ENCODE assay signal across 8 cellular contexts in the genomic region with DNA sequence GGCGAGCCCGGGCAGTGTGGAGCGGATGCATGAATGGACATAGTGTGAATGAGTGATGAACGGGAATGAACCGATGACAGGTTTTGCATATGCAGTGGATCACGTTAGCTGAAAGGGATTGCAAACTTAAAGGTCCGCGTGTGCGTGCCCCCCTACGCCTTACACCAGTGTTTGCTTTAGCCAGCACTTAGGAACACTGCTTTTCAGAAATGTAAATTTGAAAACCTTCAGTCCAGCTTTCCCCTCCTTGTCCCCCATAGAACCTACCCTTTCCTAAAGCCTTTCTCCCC. TPM values are rescaled to one million over a fixed set of nuclear protein-coding genes. Genes with fewer than 3 reads are reported as not detected.
DNase-seq lines count a peak whose midpoint lies in the region; ATAC-seq and TF ChIP-seq lines count a peak whose summit lies in the region.

No MANE protein-coding gene starts in this region.

- TF ChIP-seq POLR2A in adrenal gland (IDR thresholded peaks at IDR 0.05): no peak
- no peak for TF ChIP-seq POLR2A in right lobe of liver (IDR thresholded peaks at IDR 0.05)

- H3K4me1 ChIP-seq in adrenal gland (replicated peaks in 1 of 2): peaks cover 15 to 21% of the 10 kb centered on the region in 2 donors
- H3K4me1 ChIP-seq in right lobe of liver: peaks cover 0 to 64% (median 7%) of the 10 kb centered on the region in 4 donors
- no peaks in the 10 kb centered on the region for H3K4me1 ChIP-seq in urinary bladder (ENCODE audit: insufficient read depth)

- intact Hi-C loops in adrenal gland (cut with DNase I): no loop called here
- intact Hi-C loops in right lobe of liver (cut with DNase I): no loop called here

- H3K27me3 ChIP-seq in adrenal gland: no peaks in the 10 kb centered on the region
- no peaks in the 10 kb centered on the region for H3K27me3 ChIP-seq in right lobe of liver

- H3K9me3 ChIP-seq in adrenal gland (replicated peaks in 1 of 3) (no peaks in the 10 kb centered on the region), right lobe of liver (no peaks in the 10 kb centered on the region)

- H3K4me3 ChIP-seq in adrenal gland (peak overlapping the region in 3 of 4 donors; percentile 29 to 62 (median 56)), right lobe of liver (peak overlapping the region; percentile 61 to 89 (median 76)), urinary bladder (ENCODE audit: low read depth, low read length) (peak overlapping the region; percentile 57)

- TF ChIP-seq CTCF in adrenal gland (IDR thresholded peaks at IDR 0.05): no peak
- TF ChIP-seq CTCF in right lobe of liver (IDR thresholded peaks at IDR 0.05): no peak

- H3K27ac ChIP-seq in adrenal gland (peak overlapping the region; percentile 56 to 87 (median 72)), right lobe of liver (peak overlapping the region in 2 of 3 donors; percentile 50 to 86), urinary bladder (ENCODE audit: low read depth) (no peak overlapping the region)

- WGBS in adrenal gland, 4 donors: 0 to 2% (median 1%) methylated on average over 7 to 10 of the region's 10 CpGs
- 0% methylated on average over 7 of the region's 10 CpGs for WGBS in right lobe of liver (ENCODE audit: insufficient coverage, low coverage, low lambda C conversion rate, missing lambda C conversion rate)
- 0% methylated on average over 10 of the region's 10 CpGs for WGBS in urinary bladder

- H3K36me3 ChIP-seq in adrenal gland (replicated peaks in 1 of 2) (no peaks in the 10 kb centered on the region), right lobe of liver (peaks cover 0 to 9% (median 0%) of the 10 kb centered on the region in 4 donors), urinary bladder (ENCODE audit: insufficient read depth) (no peaks in the 10 kb centered on the region)

- DNase-seq in ELR (ENCODE audit: low read depth) (peak; percentile 64), adrenal gland (no peak), right lobe of liver (no peak), AG08396 (ENCODE audit: low spot score) (no peak)

- peak; percentile 40 for ATAC-seq in HG02973 (IDR thresholded peaks at IDR 0.05; ENCODE audit: unreplicated experiment)
- ATAC-seq in right lobe of liver: no peak
- ATAC-seq in HG03280 (IDR thresholded peaks at IDR 0.05; ENCODE audit: unreplicated experiment): no peak
- ATAC-seq in HG03045 (IDR thresholded peaks at IDR 0.05; ENCODE audit: unreplicated experiment): no peak

RNA-seq across cellular contexts. Expression of a gene that starts 0.7 kb away (rescaled TPM):
- total RNA-seq in adrenal gland (100 to 1,000 TPM in 5 of 8 donors, 10 to 100 TPM in 3; 20.5 to 168 (median 102) TPM), right lobe of liver (100 to 1,000 TPM in 2 of 6 experiments, 10 to 100 TPM in 4; 34.2 to 117 (median 89.3) TPM), urinary bladder (9.4 TPM)
- polyA plus RNA-seq in adrenal gland (10 to 100 TPM; 31.7 to 47.2 (median 45.9) TPM), urinary bladder (4.7 TPM)
